Comparison of ENCODE assay signal across 8 cellular contexts in the genomic region with DNA sequence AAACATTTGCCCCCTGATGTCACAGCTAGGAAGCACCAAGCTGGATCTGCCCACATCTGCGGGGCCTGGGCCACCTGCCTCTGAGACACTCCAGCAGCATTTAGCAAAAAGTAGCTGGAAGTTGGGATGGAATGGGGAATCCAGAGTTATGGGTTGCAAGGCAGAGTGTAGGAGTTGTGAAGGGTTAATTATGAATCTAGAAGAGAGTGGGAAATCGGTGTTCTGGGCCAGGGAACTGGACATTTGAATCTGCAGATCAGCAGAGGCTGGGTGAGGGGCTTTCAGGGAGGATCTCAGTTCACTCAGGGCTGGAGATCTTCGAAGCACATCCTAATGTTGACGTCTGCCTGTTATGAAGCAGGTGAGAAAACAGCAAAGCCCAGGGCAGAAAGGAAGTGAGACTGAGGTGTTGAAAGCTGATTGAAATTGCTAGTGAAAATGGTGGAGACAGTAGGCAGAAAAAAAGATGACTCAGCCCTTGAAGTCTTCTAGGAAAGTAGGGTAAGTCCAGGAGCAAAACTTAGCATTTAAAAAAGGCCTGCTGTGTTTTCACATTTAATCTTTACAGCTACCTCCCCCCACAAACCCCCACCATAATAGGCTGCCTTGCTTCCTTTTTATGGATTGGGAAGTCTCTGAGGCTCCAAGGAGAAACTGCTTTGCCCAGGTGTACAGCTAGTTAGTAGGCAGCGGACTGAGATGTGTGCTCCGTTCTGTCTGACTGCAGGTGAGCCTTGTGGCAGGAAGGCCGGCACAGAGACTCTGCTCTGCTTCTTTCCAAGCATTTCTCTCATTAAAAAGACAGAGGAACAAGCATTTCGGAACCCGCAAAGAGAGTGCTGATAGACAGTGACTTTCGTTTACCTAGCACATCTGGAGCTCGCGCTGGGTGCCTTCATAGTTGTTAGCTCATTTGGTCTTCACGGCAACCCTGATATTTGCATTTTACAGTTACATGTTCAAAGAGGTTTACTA. TPM values are rescaled to one million over a fixed set of nuclear protein-coding genes. Genes with fewer than 3 reads are reported as not detected.
DNase-seq lines count a peak whose midpoint lies in the region; ATAC-seq and TF ChIP-seq lines count a peak whose summit lies in the region.

No MANE protein-coding gene starts in this region.

- no peak overlapping the region for H3K27ac Mint-ChIP-seq in activated naive CD8-positive, alpha-beta T cell treated with anti-CD3 and anti-CD28 coated beads for 36 hours
- no peak overlapping the region for H3K27ac Mint-ChIP-seq in glutamatergic neuron (ENCODE audit: unreplicated experiment)

- H3K27me3 ChIP-seq in GM06990 (replicated peaks; ENCODE audit: control insufficient read depth, insufficient read depth, low read length) = no peaks in the 10 kb centered on the region
- H3K27me3 ChIP-seq in brain microvascular endothelial cell (replicated peaks) = no peaks in the 10 kb centered on the region

- TF ChIP-seq CTCF in GM06990 (IDR thresholded peaks at IDR 0.05; ENCODE audit: insufficient read depth, low read length, poor library complexity, severe bottlenecking) (no peak), glutamatergic neuron (IDR thresholded peaks at IDR 0.05; ENCODE audit: partially characterized antibody, unreplicated experiment) (no peak), brain microvascular endothelial cell (IDR thresholded peaks at IDR 0.05; ENCODE audit: low read depth, low read length, missing control alignments) (no peak)

- H3K4me1 Mint-ChIP-seq in activated naive CD8-positive, alpha-beta T cell treated with anti-CD3 and anti-CD28 coated beads for 36 hours = peaks cover 11% of the 10 kb centered on the region
- H3K4me1 Mint-ChIP-seq in glutamatergic neuron (ENCODE audit: low read depth, unreplicated experiment) = peaks cover 4% of the 10 kb centered on the region

- H3K27ac ChIP-seq in brain microvascular endothelial cell = no peak overlapping the region

- peaks cover 7% of the 10 kb centered on the region for H3K27me3 Mint-ChIP-seq in activated naive CD8-positive, alpha-beta T cell treated with anti-CD3 and anti-CD28 coated beads for 36 hours
- no peaks in the 10 kb centered on the region for H3K27me3 Mint-ChIP-seq in glutamatergic neuron (ENCODE audit: unreplicated experiment)

- H3K4me3 ChIP-seq in GM06990 (replicated peaks; ENCODE audit: low read depth, low read length) = peak overlapping the region; percentile 49
- H3K4me3 ChIP-seq in brain microvascular endothelial cell (ENCODE audit: low read depth, low read length) = no peak overlapping the region

- ATAC-seq in GM19328 (IDR thresholded peaks at IDR 0.05; ENCODE audit: unreplicated experiment) = peak; percentile 80
- ATAC-seq in HG03135 (IDR thresholded peaks at IDR 0.05; ENCODE audit: unreplicated experiment) = peak; percentile 83

- H3K36me3 Mint-ChIP-seq in activated naive CD8-positive, alpha-beta T cell treated with anti-CD3 and anti-CD28 coated beads for 36 hours = no peaks in the 10 kb centered on the region
- no peaks in the 10 kb centered on the region for H3K36me3 Mint-ChIP-seq in glutamatergic neuron (ENCODE audit: unreplicated experiment)

- H3K9me3 Mint-ChIP-seq in activated naive CD8-positive, alpha-beta T cell treated with anti-CD3 and anti-CD28 coated beads for 36 hours = no peaks in the 10 kb centered on the region
- no peaks in the 10 kb centered on the region for H3K9me3 Mint-ChIP-seq in glutamatergic neuron (ENCODE audit: unreplicated experiment)

- no peak overlapping the region for H3K4me3 Mint-ChIP-seq in activated naive CD8-positive, alpha-beta T cell treated with anti-CD3 and anti-CD28 coated beads for 36 hours
- no peak overlapping the region for H3K4me3 Mint-ChIP-seq in glutamatergic neuron (ENCODE audit: unreplicated experiment)

- no peaks in the 10 kb centered on the region; the same call in 1 of the 2 replicates for H3K36me3 ChIP-seq in GM06990 (ENCODE audit: control insufficient read depth, insufficient read depth, low read length)
- peaks cover 4% of the 10 kb centered on the region for H3K36me3 ChIP-seq in brain microvascular endothelial cell (replicated peaks)

- in situ Hi-C loops in brain microvascular endothelial cell (cut with HindIII; ENCODE audit: low pct_ligation_motif_present, low sequenced_read_pairs) = no loop called here

- DNase-seq in GM06990 (ENCODE audit: extremely low read depth, insufficient read length) (peak; percentile 70), glutamatergic neuron (no peak), UCSD-AML1 (lab: John Stamatoyannopoulos, UW; ENCODE audit: unreplicated experiment) (no peak), inferior parietal cortex (ENCODE audit: extremely low spot score) (no peak), brain microvascular endothelial cell (no peak)
- peak; percentile 31 for DNase-seq in activated naive CD8-positive, alpha-beta T cell treated with anti-CD3 and anti-CD28 coated beads for 36 hours

RNA-seq across cellular contexts. Expression of a gene that starts 7.2 kb away (rescaled TPM):
- 1 to 10 TPM; 2.4 to 2.9 TPM for total RNA-seq in activated naive CD8-positive, alpha-beta T cell treated with anti-CD3 and anti-CD28 coated beads for 36 hours
- 4.6 TPM for total RNA-seq in glutamatergic neuron (ENCODE audit: unreplicated experiment)

Comparison
In these comparisons a context has a peak if more than half of its experiments do, and no peak if none do; other contexts are left out.
1. DNase-seq: peak in GM06990 (single experiment) and activated naive CD8-positive, alpha-beta T cell treated with anti-CD3 and anti-CD28 coated beads for 36 hours (single experiment); none in glutamatergic neuron (single experiment), UCSD-AML1 (single experiment), inferior parietal cortex (single experiment) and brain microvascular endothelial cell (single experiment).